In genomic region chr15:82647835-82648256, GRCh38 we compare ENCODE assay signal across 8 cellular contexts. TPM values are rescaled to one million over a fixed set of nuclear protein-coding genes. Genes with fewer than 3 reads are reported as not detected.
A peak's percentile ranks its signal among the peaks of the same experiment; 100 is the strongest.
DNase-seq lines count a peak whose midpoint lies in the region; ATAC-seq and TF ChIP-seq lines count a peak whose summit lies in the region.

No MANE protein-coding gene starts in this region.

- peak overlapping the region; percentile 48; the same call in 1 of the 2 replicates for H3K27ac ChIP-seq in VCaP
- no peak overlapping the region for H3K27ac ChIP-seq in naive thymus-derived CD4-positive, alpha-beta T cell (ENCODE audit: low read depth, low read length)
- H3K27ac ChIP-seq in stomach = peak overlapping the region in 3 of 5 donors; percentile 24 to 66 (median 45)

- H3K4me3 ChIP-seq in naive thymus-derived CD4-positive, alpha-beta T cell (ENCODE audit: low read length) = peak overlapping the region; percentile 47
- H3K4me3 ChIP-seq in stomach = peak overlapping the region; percentile 50 to 71 (median 59)

- no peak for TF ChIP-seq POLR2A in stomach (IDR thresholded peaks at IDR 0.05)

- TF ChIP-seq CTCF in VCaP (conservative IDR thresholded peaks at IDR 0.05) (no peak), stomach (IDR thresholded peaks at IDR 0.05) (no peak)

- peaks cover 5% of the 10 kb centered on the region for H3K4me1 Mint-ChIP-seq in dendritic cell treated with granulocyte-macrophage colony-stimulating factor and Interleukin-4, amounts not matched to agents 40 ng/mL and 50 ng/mL, for 4 days (ENCODE audit: low read depth)
- H3K4me1 Mint-ChIP-seq in naive thymus-derived CD4-positive, alpha-beta T cell = peaks cover 0 to 9% (median 4%) of the 10 kb centered on the region in 7 donors

- H3K4me1 ChIP-seq in naive thymus-derived CD4-positive, alpha-beta T cell (ENCODE audit: control insufficient read depth in 2 of 2, insufficient read depth in 2 of 2, low read length in 2 of 2) = peaks cover 0 to 14% of the 10 kb centered on the region in 2 donors
- peaks cover 22 to 31% (median 26%) of the 10 kb centered on the region in 4 donors for H3K4me1 ChIP-seq in stomach

- no peaks in the 10 kb centered on the region for H3K36me3 Mint-ChIP-seq in dendritic cell treated with granulocyte-macrophage colony-stimulating factor and Interleukin-4, amounts not matched to agents 40 ng/mL and 50 ng/mL, for 4 days (ENCODE audit: low read depth)
- peaks cover 0 to 2% (median 0%) of the 10 kb centered on the region in 5 donors for H3K36me3 Mint-ChIP-seq in naive thymus-derived CD4-positive, alpha-beta T cell

- POLR2A ChIA-PET in naive thymus-derived CD4-positive, alpha-beta T cell (lab: Charles Lee) = no interaction called here

- CTCF ChIA-PET in naive thymus-derived CD4-positive, alpha-beta T cell (lab: Charles Lee) = no interaction called here

- H3K9me3 Mint-ChIP-seq in dendritic cell treated with granulocyte-macrophage colony-stimulating factor and Interleukin-4, amounts not matched to agents 40 ng/mL and 50 ng/mL, for 4 days = no peaks in the 10 kb centered on the region
- peaks cover 0 to 1% (median 0%) of the 10 kb centered on the region in 11 donors for H3K9me3 Mint-ChIP-seq in naive thymus-derived CD4-positive, alpha-beta T cell

- H3K9me3 ChIP-seq in naive thymus-derived CD4-positive, alpha-beta T cell (ENCODE audit: control insufficient read depth in 2 of 3, low read length in 3 of 3) = no peaks in the 10 kb centered on the region
- H3K9me3 ChIP-seq in stomach = peaks cover 0 to 5% (median 0%) of the 10 kb centered on the region in 4 donors

- no peak for TF ChIP-seq EP300 in stomach (IDR thresholded peaks at IDR 0.05)

- ATAC-seq in GM21723 (IDR thresholded peaks at IDR 0.05; ENCODE audit: unreplicated experiment) (peak; percentile 43), HG03097 (IDR thresholded peaks at IDR 0.05; ENCODE audit: low FRiP score, unreplicated experiment) (no peak), GM21737 (IDR thresholded peaks at IDR 0.05; ENCODE audit: unreplicated experiment) (no peak)
- ATAC-seq in naive thymus-derived CD4-positive, alpha-beta T cell = peak; percentile 72

- peak in 8 of 9 donors; percentile 10 to 42 (median 36) for DNase-seq in naive thymus-derived CD4-positive, alpha-beta T cell
- DNase-seq in stomach (no peak), NCI-H2029 treated with DMSO at 0.1 percent for 48 hours (lab: John Stamatoyannopoulos, UW) (no peak)

- no peak overlapping the region for H3K27ac Mint-ChIP-seq in dendritic cell treated with granulocyte-macrophage colony-stimulating factor and Interleukin-4, amounts not matched to agents 40 ng/mL and 50 ng/mL, for 4 days
- H3K27ac Mint-ChIP-seq in naive thymus-derived CD4-positive, alpha-beta T cell = no peak overlapping the region

- H3K4me3 Mint-ChIP-seq in dendritic cell treated with granulocyte-macrophage colony-stimulating factor and Interleukin-4, amounts not matched to agents 40 ng/mL and 50 ng/mL, for 4 days = peak overlapping the region; percentile 56
- H3K4me3 Mint-ChIP-seq in naive thymus-derived CD4-positive, alpha-beta T cell = peak overlapping the region in 8 of 10 donors; percentile 47 to 81 (median 66)

- H3K27me3 Mint-ChIP-seq in dendritic cell treated with granulocyte-macrophage colony-stimulating factor and Interleukin-4, amounts not matched to agents 40 ng/mL and 50 ng/mL, for 4 days = peaks cover 76% of the 10 kb centered on the region
- peaks cover 16 to 65% (median 41%) of the 10 kb centered on the region in 5 donors for H3K27me3 Mint-ChIP-seq in naive thymus-derived CD4-positive, alpha-beta T cell

- 0 to 2% (median 1%) methylated on average over 5 to 49 of the region's 49 CpGs; no CpG with 5 or more reads in 1 of the 5 donors for WGBS in stomach, 5 donors

- H3K27me3 ChIP-seq in naive thymus-derived CD4-positive, alpha-beta T cell (ENCODE audit: control insufficient read depth in 2 of 2, insufficient read depth in 2 of 2, low read length in 2 of 2) = peaks cover 5 to 10% of the 10 kb centered on the region in 2 donors
- H3K27me3 ChIP-seq in stomach = peaks cover 14 to 63% (median 54%) of the 10 kb centered on the region in 3 donors

- intact Hi-C loops in dendritic cell treated with granulocyte-macrophage colony-stimulating factor and Interleukin-4, amounts not matched to agents 40 ng/mL and 50 ng/mL, for 4 days (cut with micrococcal nuclease) = no loop called here
- intact Hi-C loops in naive thymus-derived CD4-positive, alpha-beta T cell (cut with micrococcal nuclease) = loop anchor here in 1 of 2 donors (1.0 to 10.0 kb wide), 4 partner anchors 32 to 354 kb away; partner anchors contain the start of gene RPS17
- intact Hi-C loops in stomach (cut with DNase I; ENCODE audit: low total_unique reads) = loop anchor here (10.0 kb wide), 1 partner anchor 63 kb away; no protein-coding TSS in a partner anchor

- no peaks in the 10 kb centered on the region for H3K36me3 ChIP-seq in naive thymus-derived CD4-positive, alpha-beta T cell (ENCODE audit: control insufficient read depth in 2 of 3, insufficient read depth in 3 of 3, low read length in 3 of 3)
- no peaks in the 10 kb centered on the region for H3K36me3 ChIP-seq in stomach

RNA-seq across cellular contexts. Expression of gene CPEB1, which starts 0.7 kb away (rescaled TPM):
- total RNA-seq in naive thymus-derived CD4-positive, alpha-beta T cell = 1 to 10 TPM in 1 of 5 experiments, under 1 TPM in 3, not detected in 1; 0.24 to 1.0 (median 0.51) TPM
- under 1 TPM; 0.07 to 0.38 TPM for polyA plus RNA-seq in naive thymus-derived CD4-positive, alpha-beta T cell
- 1 to 10 TPM in 3 of 5 donors, not detected in 2; 1.1 to 6.4 (median 1.2) TPM for total RNA-seq in stomach
- polyA plus RNA-seq in stomach = 1 to 10 TPM; 1.2 to 2.2 (median 1.7) TPM

Comparison
In these comparisons a context has a peak if more than half of its experiments do, and no peak if none do; other contexts are left out.
1. ATAC-seq: peak in GM21723 (single experiment) and naive thymus-derived CD4-positive, alpha-beta T cell (single experiment); none in HG03097 (single experiment) and GM21737 (single experiment).
2. DNase-seq: peak in naive thymus-derived CD4-positive, alpha-beta T cell (8 of 9); none in stomach (single experiment) and NCI-H2029 treated with DMSO at 0.1 percent for 48 hours (single experiment).